In genomic region chr1:7669559-7670208, GRCh38 we compare ENCODE assay signal across 8 cellular contexts.
DNase-seq lines count a peak whose midpoint lies in the region; ATAC-seq and TF ChIP-seq lines count a peak whose summit lies in the region.

No MANE protein-coding gene starts in this region.

- H3K36me3 ChIP-seq in osteoblast (ENCODE audit: insufficient read depth, low read length) (no peaks in the 10 kb centered on the region), upper lobe of right lung (no peaks in the 10 kb centered on the region)

- no peaks in the 10 kb centered on the region for H3K4me1 ChIP-seq in osteoblast (ENCODE audit: insufficient read depth, low read length)
- H3K4me1 ChIP-seq in upper lobe of right lung = peaks cover 7% of the 10 kb centered on the region

- no peak overlapping the region for H2AFZ ChIP-seq in osteoblast (ENCODE audit: low read length)

- H3K27ac ChIP-seq in osteoblast (ENCODE audit: low read depth, low read length) (no peak overlapping the region), upper lobe of right lung (no peak overlapping the region)

- no peak overlapping the region for H3K4me2 ChIP-seq in osteoblast (ENCODE audit: insufficient read depth, low read length)

- no peaks in the 10 kb centered on the region for H4K20me1 ChIP-seq in osteoblast (ENCODE audit: insufficient read depth, low read length)

- DNase-seq in CD1c-positive myeloid dendritic cell (ENCODE audit: extremely low spot score) (peak; percentile 43), HFF-Myc (ENCODE audit: extremely low read depth, low read depth) (no peak), RKO (ENCODE audit: low spot score) (peak; percentile 43), glomerular visceral epithelial cell (ENCODE audit: extremely low spot score) (peak; percentile 60), osteoblast (ENCODE audit: insufficient read length, low spot score, missing footprints) (peak; percentile 96), upper lobe of right lung (peak; percentile 76)
- peak; percentile 43 for DNase-seq in activated effector memory CD4-positive, alpha-beta T cell treated with Interleukin-2 at 50 U/mL for 16 hours

- peaks cover 7% of the 10 kb centered on the region for H3K27me3 ChIP-seq in osteoblast (ENCODE audit: insufficient read depth, low read length)
- peaks cover 5% of the 10 kb centered on the region for H3K27me3 ChIP-seq in upper lobe of right lung

- no peaks in the 10 kb centered on the region for H3K79me2 ChIP-seq in osteoblast (ENCODE audit: insufficient read depth, low read length)

- H3K9me3 ChIP-seq in osteoblast (ENCODE audit: low read depth, low read length) (no peaks in the 10 kb centered on the region), upper lobe of right lung (no peaks in the 10 kb centered on the region)

- H3K4me3 ChIP-seq in HFF-Myc (replicated peaks; ENCODE audit: low read depth, low read length) = no peak overlapping the region
- H3K4me3 ChIP-seq in osteoblast (ENCODE audit: insufficient read depth, low read length) = no peak overlapping the region
- H3K4me3 ChIP-seq in upper lobe of right lung = no peak overlapping the region

- ATAC-seq in upper lobe of right lung (peak; percentile 67), HG02763 (IDR thresholded peaks at IDR 0.05; ENCODE audit: unreplicated experiment) (no peak)

- TF ChIP-seq CTCF in HFF-Myc (IDR thresholded peaks at IDR 0.05; ENCODE audit: low read depth, low read length, missing control alignments) (peak; percentile 71), osteoblast (IDR thresholded peaks at IDR 0.05; ENCODE audit: extremely low read depth, low read depth, low read length) (peak; percentile 72), upper lobe of right lung (IDR thresholded peaks at IDR 0.05) (peak; percentile 79)

- intact Hi-C loops in upper lobe of right lung (cut with DNase I) = loop anchor here (5.0 kb wide), 2 partner anchors 83 to 233 kb away; no protein-coding TSS in a partner anchor
